In the genomic region with DNA sequence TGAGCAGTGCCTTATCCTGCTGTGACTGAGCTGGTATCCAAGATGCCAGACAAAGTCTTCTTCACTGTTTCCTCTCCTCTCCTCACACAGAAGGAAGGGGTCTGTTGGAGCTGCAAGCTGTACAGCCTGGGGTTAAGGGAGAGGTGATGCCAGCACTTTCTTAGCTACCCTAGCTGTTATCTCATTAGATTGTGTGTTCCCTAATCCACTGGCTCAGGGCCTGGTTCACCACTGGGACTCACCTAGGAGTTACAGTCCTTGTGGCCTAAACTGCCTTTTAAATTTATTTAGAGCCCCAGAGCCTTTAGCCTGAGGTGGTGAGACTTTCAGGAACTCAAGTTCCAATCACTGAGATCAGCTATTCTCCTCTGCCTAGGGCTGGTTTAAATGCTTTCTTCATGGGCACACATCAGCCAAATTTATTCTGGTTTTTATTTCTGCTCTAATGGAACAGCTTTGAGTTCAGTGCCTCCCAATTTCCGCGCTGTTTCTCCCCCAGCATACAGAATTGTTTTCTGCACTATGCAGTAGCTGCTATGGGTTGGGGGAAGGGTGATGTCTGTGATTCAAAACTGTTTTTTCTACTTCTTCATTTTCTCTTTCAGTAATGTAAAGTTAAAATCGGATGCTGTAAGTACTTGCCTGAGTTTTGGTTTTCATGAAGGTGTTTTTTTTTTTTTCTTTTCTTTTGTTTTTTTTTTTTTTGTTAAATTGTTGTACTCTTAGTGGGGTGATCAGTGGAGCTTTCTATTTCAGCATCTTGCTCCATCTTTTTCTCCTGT, we compare ENCODE assay signal across 15 cellular contexts.
DNase-seq lines count a peak whose midpoint lies in the region; ATAC-seq, FAIRE-seq and TF ChIP-seq lines count a peak whose summit lies in the region.
"Had no signal": no experiment of that assay in that cellular context is flagged by ENCODE, and none has a peak within 500 bp of the region (broad histone marks: within the 10 kb centered on the region; RNA-seq: fewer than 3 reads in every experiment).

No MANE protein-coding gene starts in this region.

- TF ChIP-seq CTCF in GM10248 (IDR thresholded peaks at IDR 0.05; ENCODE audit: control extremely low read depth, extremely low read depth, low read depth, missing control alignments), result no peak

- DNase-seq in GM10248 (ENCODE audit: extremely low spot score) (peak; percentile 42), GM19240 (ENCODE audit: insufficient read length, low spot score) (peak; percentile 23), NCI-H82 (lab: John Stamatoyannopoulos, UW) (peak; percentile 66), H54 (ENCODE audit: insufficient read length, low spot score) (no peak), dermis blood vessel endothelial cell (no peak), NCI-H2227 (lab: John Stamatoyannopoulos, UW; ENCODE audit: unreplicated experiment) (no peak)
- DNase-seq: activated CD4-positive, CD25-positive, alpha-beta regulatory T cell treated with anti-CD3 and anti-CD28 coated beads, Interleukin-2, amount 50 U/mL, for 72 hours; foreskin melanocyte; immature natural killer cell; NCI-H187 treated with DMSO at 0.1 percent for 48 hours; NCI-H526 treated with DMSO at 0.1 percent for 48 hours; occipital lobe; T-helper 1 cell had no signal

- no peak for TF ChIP-seq POLR2A in H54 (IDR thresholded peaks at IDR 0.05; ENCODE audit: low read depth, low read length)

- CTCF ChIA-PET in GM10248 (lab: Yijun Ruan, JAX), result no interaction called here

- no peak for FAIRE-seq in H54 (lab: Jason Lieb, UNC)

- POLR2A ChIA-PET in GM10248 (lab: Yijun Ruan, JAX), result no interaction called here

- peak; percentile 67 for ATAC-seq in HG02623 (IDR thresholded peaks at IDR 0.05; ENCODE audit: unreplicated experiment)
- ATAC-seq in HG02759 (IDR thresholded peaks at IDR 0.05; ENCODE audit: unreplicated experiment), result no peak

Comparison
In these comparisons a context has a peak if more than half of its experiments do, and no peak if none do; other contexts are left out.
1. DNase-seq: peak in GM10248 (single experiment), GM19240 (single experiment) and NCI-H82 (single experiment); none in H54 (single experiment), dermis blood vessel endothelial cell (single experiment) and NCI-H2227 (single experiment).